Comparison of ENCODE assay signal across 10 cellular contexts in the genomic region with DNA sequence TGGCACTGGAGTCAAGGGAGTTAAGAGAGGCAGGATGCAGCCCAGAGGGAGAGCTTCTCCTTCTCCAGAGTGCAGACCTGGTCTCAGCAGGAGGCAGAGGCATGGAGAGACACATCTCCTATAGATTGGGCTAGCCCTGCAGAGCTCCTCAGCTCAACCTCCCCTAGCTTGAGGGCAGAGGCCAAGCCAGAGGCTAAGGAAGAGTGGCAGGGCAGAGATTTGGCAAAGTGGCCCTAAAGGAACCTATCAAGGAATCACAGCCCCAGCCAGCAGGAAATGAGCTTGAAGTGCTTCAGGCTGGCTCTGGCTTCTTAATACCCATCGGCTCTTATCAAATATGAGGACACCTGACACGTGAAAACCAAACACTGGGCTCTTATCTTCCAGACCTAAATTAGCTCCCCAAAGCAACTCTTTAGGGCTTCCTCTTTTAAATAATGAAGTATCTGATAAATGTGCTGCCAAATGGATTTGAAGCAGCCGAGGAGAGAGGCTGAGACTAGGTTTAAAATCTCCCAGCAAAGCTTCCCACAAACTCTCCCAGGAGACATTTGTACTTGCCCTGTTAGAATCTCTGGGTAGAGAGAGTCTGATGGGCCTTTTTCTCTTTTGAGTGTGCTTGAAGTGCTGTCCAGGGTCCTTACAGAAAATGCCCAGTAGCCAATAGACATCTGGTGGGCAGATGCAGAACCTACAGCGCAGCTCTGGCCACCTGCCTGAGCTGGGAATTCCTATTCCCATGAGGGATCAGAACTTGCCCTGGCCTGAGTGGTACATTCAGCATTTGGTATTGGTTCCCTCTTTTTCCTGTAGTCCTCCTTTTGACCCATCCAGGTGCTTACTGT.
DNase-seq lines count a peak whose midpoint lies in the region; ATAC-seq, FAIRE-seq and TF ChIP-seq lines count a peak whose summit lies in the region.
"Had no signal": no experiment of that assay in that cellular context is flagged by ENCODE, and none has a peak within 500 bp of the region (broad histone marks: within the 10 kb centered on the region; RNA-seq: fewer than 3 reads in every experiment).

No MANE protein-coding gene starts in this region.

- DNase-seq in DND-41 = no peak
- peak; percentile 51 for DNase-seq in NCI-H128 (lab: John Stamatoyannopoulos, UW; ENCODE audit: unreplicated experiment)
- DNase-seq in K562 (ENCODE audit: extremely low read depth in 1 of 4, low spot score in 3 of 4) = peak in 2 of 4 experiments; percentile 9 to 10
- no peak for DNase-seq in HepG2 (ENCODE audit: low spot score)
- no peak for DNase-seq in putamen (ENCODE audit: low spot score)
- DNase-seq in sigmoid colon = no peak
- DNase-seq in activated gamma-delta T cell treated with Interleukin-2 at 50 U/mL for 16 hours = no peak
- DNase-seq in C1 segment of cervical spinal cord (lab: John Stamatoyannopoulos, UW) = no peak
- DNase-seq: activated CD4-positive, alpha-beta T cell treated with anti-CD3 and anti-CD28 coated beads, Interleukin-2, amount 10 ng/mL, durations not matched to agents 24 days and 14 days; stimulated activated CD4-positive, alpha-beta T cell treated with anti-CD3 and anti-CD28 coated beads, Interleukin-4, amount 100 ng/mL, for 24 hours had no signal

- H3K4me2 ChIP-seq in DND-41 (ENCODE audit: insufficient read depth, low read length) (no peak overlapping the region), K562 (ENCODE audit: insufficient read depth, low read length) (no peak overlapping the region), HepG2 (ENCODE audit: low read depth, low read length) (no peak overlapping the region)

- TF ChIP-seq EP300 in K562 (IDR thresholded peaks at IDR 0.05; ENCODE audit: low read length) = no peak
- TF ChIP-seq EP300 in HepG2 (IDR thresholded peaks at IDR 0.05; ENCODE audit: low read depth in 2 of 2, low read length in 2 of 2) = no peak
- no peak for TF ChIP-seq EP300 in HepG2 (CRISPR knock-in tag; IDR thresholded peaks at IDR 0.05; ENCODE audit: borderline replicate concordance)
- TF ChIP-seq EP300 in sigmoid colon (IDR thresholded peaks at IDR 0.05) = no peak

- H3K4me3 ChIP-seq in DND-41 (ENCODE audit: low read depth in 1 of 2, low read length in 2 of 2) = no peak overlapping the region
- H3K4me3 ChIP-seq in K562 = no peak overlapping the region
- H3K4me3 ChIP-seq in HepG2 (replicated peaks in 1 of 3; ENCODE audit: insufficient read depth in 1 of 3, low read depth in 2 of 3, low read length in 3 of 3) = no peak overlapping the region
- no peak overlapping the region for H3K4me3 ChIP-seq in sigmoid colon

- no peaks in the 10 kb centered on the region for H4K20me1 ChIP-seq in DND-41 (ENCODE audit: insufficient read depth, low read length)
- H4K20me1 ChIP-seq in K562 (replicated peaks; ENCODE audit: control insufficient read depth, insufficient read depth, low read length) = no peaks in the 10 kb centered on the region
- H4K20me1 ChIP-seq in HepG2 (ENCODE audit: insufficient read depth, low read length) = no peaks in the 10 kb centered on the region

- TF ChIP-seq RAD21 in K562 (CRISPR knock-in tag; conservative IDR thresholded peaks at IDR 0.05 in 1 of 2, IDR thresholded peaks at IDR 0.05 in 1 of 2) = peak in 1 of 2 experiments; percentile 44; a peak in 2 of 4 replicates
- no peak for TF ChIP-seq RAD21 in HepG2 (CRISPR knock-in tag; IDR thresholded peaks at IDR 0.05)

- POLR2A ChIA-PET in K562 (lab: Yijun Ruan, JAX) (no interaction called here), HepG2 (lab: Yijun Ruan, JAX) (no interaction called here)

- H3K27me3 ChIP-seq in DND-41 (ENCODE audit: insufficient read depth, low read length, poor library complexity) (peaks cover 13% of the 10 kb centered on the region), K562 (ENCODE audit: control insufficient read depth in 2 of 2, insufficient read depth in 2 of 2, low read length in 2 of 2) (no peaks in the 10 kb centered on the region), HepG2 (ENCODE audit: control insufficient read depth in 1 of 2, insufficient read depth in 2 of 2, low read length in 2 of 2) (no peaks in the 10 kb centered on the region), sigmoid colon (no peaks in the 10 kb centered on the region)

- H3K79me2 ChIP-seq in DND-41 (ENCODE audit: insufficient read depth, low read length) (no peaks in the 10 kb centered on the region), K562 (ENCODE audit: control insufficient read depth, insufficient read depth, low read length) (no peaks in the 10 kb centered on the region), HepG2 (ENCODE audit: insufficient read depth, low read length) (no peaks in the 10 kb centered on the region)

- CTCF ChIA-PET in K562 (lab: Yijun Ruan, JAX; ENCODE audit: low intra/inter-chr PET ratio) (no interaction called here), HepG2 (lab: Yijun Ruan, JAX; ENCODE audit: low intra/inter-chr PET ratio, low total read pairs) (no interaction called here)

- no peaks in the 10 kb centered on the region for H3K4me1 ChIP-seq in DND-41 (ENCODE audit: insufficient read depth, low read length)
- H3K4me1 ChIP-seq in K562 (replicated peaks in 1 of 2; ENCODE audit: control insufficient read depth in 2 of 2, insufficient read depth in 2 of 2, low read length in 2 of 2) = no peaks in the 10 kb centered on the region
- H3K4me1 ChIP-seq in HepG2 (ENCODE audit: insufficient read depth, low read length) = no peaks in the 10 kb centered on the region
- H3K4me1 ChIP-seq in sigmoid colon = no peaks in the 10 kb centered on the region

- no peak overlapping the region for H3K27ac ChIP-seq in DND-41 (ENCODE audit: low read length)
- H3K27ac ChIP-seq in K562 (ENCODE audit: extremely low read depth, low read depth, low read length) = no peak overlapping the region
- H3K27ac ChIP-seq in HepG2 (ENCODE audit: extremely low read length, insufficient read depth, low read length) = no peak overlapping the region
- no peak overlapping the region for H3K27ac ChIP-seq in sigmoid colon

- intact Hi-C loops in K562 (cut with micrococcal nuclease) (no loop called here), HepG2 (cut with micrococcal nuclease; ENCODE audit: unreplicated experiment) (no loop called here), sigmoid colon (cut with DNase I) (no loop called here)

- H3K9ac ChIP-seq in DND-41 (ENCODE audit: low read depth, low read length) (no peak overlapping the region), K562 (ENCODE audit: insufficient read depth in 1 of 2, low read depth in 2 of 2, low read length in 2 of 2) (no peak overlapping the region), HepG2 (ENCODE audit: insufficient read depth, low read depth, low read length) (no peak overlapping the region)

- TF ChIP-seq POLR2A in K562 (conservative IDR thresholded peaks at IDR 0.05) (no peak), HepG2 (IDR thresholded peaks at IDR 0.05; ENCODE audit: insufficient read depth in 1 of 2, low read depth in 2 of 2, low read length in 2 of 2) (no peak), sigmoid colon (IDR thresholded peaks at IDR 0.05) (no peak)

- no peaks in the 10 kb centered on the region for H3K9me3 ChIP-seq in DND-41 (ENCODE audit: insufficient read depth, low read length, severe bottlenecking)
- H3K9me3 ChIP-seq in K562 (replicated peaks; ENCODE audit: control insufficient read depth, insufficient read depth, low read depth, low read length) = no peaks in the 10 kb centered on the region
- H3K9me3 ChIP-seq in HepG2 (ENCODE audit: low read length) = no peaks in the 10 kb centered on the region
- no peaks in the 10 kb centered on the region for H3K9me3 ChIP-seq in sigmoid colon

- no peaks in the 10 kb centered on the region for H3K36me3 ChIP-seq in DND-41 (ENCODE audit: insufficient read depth, low read length)
- H3K36me3 ChIP-seq in K562 (ENCODE audit: control insufficient read depth, insufficient read depth, low read length) = no peaks in the 10 kb centered on the region
- no peaks in the 10 kb centered on the region for H3K36me3 ChIP-seq in HepG2 (replicated peaks in 1 of 2; ENCODE audit: control insufficient read depth in 1 of 2, insufficient read depth in 2 of 2, low read length in 2 of 2)
- H3K36me3 ChIP-seq in sigmoid colon = no peaks in the 10 kb centered on the region

- no TSS peak for BruUV-seq in K562 (replicated peaks; lab: Mats Ljungman, UMichigan)
- BruUV-seq in HepG2 (replicated peaks; lab: Mats Ljungman, UMichigan) = no TSS peak

- no peaks in the 10 kb centered on the region for H3K9me1 ChIP-seq in K562 (ENCODE audit: control insufficient read depth, insufficient read depth, low read length)

- in situ Hi-C loops in K562 (cut with MboI) = no loop called here
- in situ Hi-C loops in HepG2 (cut with HindIII; ENCODE audit: extremely low pct_ligation_motif_present, low pct_unique_long_range_greater_than_20kb) = no loop called here

- FAIRE-seq in K562 (lab: Jason Lieb, UNC) (no peak), HepG2 (lab: Jason Lieb, UNC) (no peak)

- TF ChIP-seq CTCF in DND-41 (IDR thresholded peaks at IDR 0.05; ENCODE audit: borderline replicate concordance, extremely low read depth, low read length, poor library complexity, severe bottlenecking) (peak; percentile 6), K562 (IDR thresholded peaks at IDR 0.05 in 2 of 3, conservative IDR thresholded peaks at IDR 0.05 in 1 of 3; ENCODE audit: insufficient read depth in 2 of 3, low read depth in 1 of 3, low read length in 3 of 3) (no peak), HepG2 (CRISPR knock-in tag; IDR thresholded peaks at IDR 0.05) (no peak), sigmoid colon (IDR thresholded peaks at IDR 0.05) (no peak)

- ATAC-seq in DND-41 (ENCODE audit: insufficient read depth, low read depth) (no peak), K562 (peak; percentile 57; the same call in 2 of the 3 replicates), HepG2 (peak; percentile 70)

- WGBS in K562 (ENCODE audit: insufficient coverage, low coverage, missing lambda C conversion rate) = 2% methylated on average over 4 of the region's 4 CpGs
- WGBS in HepG2 (ENCODE audit: low lambda C conversion rate) = 5% methylated on average over 4 of the region's 4 CpGs
- 27 to 50% methylated on average over 4 of the region's 4 CpGs for WGBS in sigmoid colon, 2 donors

- H2AFZ ChIP-seq in DND-41 (ENCODE audit: low read depth, low read length) (no peak overlapping the region), K562 (ENCODE audit: low read depth, low read length) (no peak overlapping the region), HepG2 (ENCODE audit: low read length) (no peak overlapping the region)

TF ChIP-seq in K562, 482 proteins besides CTCF, POLR2A, EP300 and RAD21 (continues in another document):
- TF ChIP-seq ZNF584 (CRISPR knock-in tag; IDR thresholded peaks at IDR 0.05; ENCODE audit: low read depth) = no peak

TF ChIP-seq in HepG2, 621 proteins besides CTCF, POLR2A, EP300 and RAD21 (continues in another document):
- TF ChIP-seq THAP11 (CRISPR knock-in tag; IDR thresholded peaks at IDR 0.05) = no peak
